1 cellular context compared by ENCODE assay signal in the genomic region with DNA sequence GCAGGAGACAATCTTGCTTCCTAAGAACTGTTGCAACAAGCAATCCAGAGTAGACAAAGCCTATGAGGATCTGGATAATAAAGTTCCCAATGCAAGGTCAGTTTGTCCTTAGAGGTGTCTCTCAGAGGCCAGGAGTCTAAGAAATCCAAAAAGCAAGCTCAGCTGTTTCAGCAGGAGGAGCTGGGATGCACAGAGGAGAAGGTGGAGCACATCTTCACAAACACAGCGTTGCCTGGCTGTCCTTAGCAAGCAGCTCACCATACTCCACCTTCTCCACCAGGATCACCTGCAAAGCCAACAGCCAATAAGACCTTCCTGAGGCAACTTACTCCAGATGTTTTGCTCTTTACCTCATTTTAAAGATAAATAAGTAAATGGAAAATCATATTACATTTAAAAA.
TF ChIP-seq lines count a peak whose summit lies in the region.

No MANE protein-coding gene starts in this region.

TF ChIP-seq in GM12878, 131 proteins besides CTCF, POLR2A, EP300 and RAD21:
- no peak for TF ChIP-seq NFIC (IDR thresholded peaks at IDR 0.05; ENCODE audit: low read depth, low read length)
- TF ChIP-seq, protein P1, sequence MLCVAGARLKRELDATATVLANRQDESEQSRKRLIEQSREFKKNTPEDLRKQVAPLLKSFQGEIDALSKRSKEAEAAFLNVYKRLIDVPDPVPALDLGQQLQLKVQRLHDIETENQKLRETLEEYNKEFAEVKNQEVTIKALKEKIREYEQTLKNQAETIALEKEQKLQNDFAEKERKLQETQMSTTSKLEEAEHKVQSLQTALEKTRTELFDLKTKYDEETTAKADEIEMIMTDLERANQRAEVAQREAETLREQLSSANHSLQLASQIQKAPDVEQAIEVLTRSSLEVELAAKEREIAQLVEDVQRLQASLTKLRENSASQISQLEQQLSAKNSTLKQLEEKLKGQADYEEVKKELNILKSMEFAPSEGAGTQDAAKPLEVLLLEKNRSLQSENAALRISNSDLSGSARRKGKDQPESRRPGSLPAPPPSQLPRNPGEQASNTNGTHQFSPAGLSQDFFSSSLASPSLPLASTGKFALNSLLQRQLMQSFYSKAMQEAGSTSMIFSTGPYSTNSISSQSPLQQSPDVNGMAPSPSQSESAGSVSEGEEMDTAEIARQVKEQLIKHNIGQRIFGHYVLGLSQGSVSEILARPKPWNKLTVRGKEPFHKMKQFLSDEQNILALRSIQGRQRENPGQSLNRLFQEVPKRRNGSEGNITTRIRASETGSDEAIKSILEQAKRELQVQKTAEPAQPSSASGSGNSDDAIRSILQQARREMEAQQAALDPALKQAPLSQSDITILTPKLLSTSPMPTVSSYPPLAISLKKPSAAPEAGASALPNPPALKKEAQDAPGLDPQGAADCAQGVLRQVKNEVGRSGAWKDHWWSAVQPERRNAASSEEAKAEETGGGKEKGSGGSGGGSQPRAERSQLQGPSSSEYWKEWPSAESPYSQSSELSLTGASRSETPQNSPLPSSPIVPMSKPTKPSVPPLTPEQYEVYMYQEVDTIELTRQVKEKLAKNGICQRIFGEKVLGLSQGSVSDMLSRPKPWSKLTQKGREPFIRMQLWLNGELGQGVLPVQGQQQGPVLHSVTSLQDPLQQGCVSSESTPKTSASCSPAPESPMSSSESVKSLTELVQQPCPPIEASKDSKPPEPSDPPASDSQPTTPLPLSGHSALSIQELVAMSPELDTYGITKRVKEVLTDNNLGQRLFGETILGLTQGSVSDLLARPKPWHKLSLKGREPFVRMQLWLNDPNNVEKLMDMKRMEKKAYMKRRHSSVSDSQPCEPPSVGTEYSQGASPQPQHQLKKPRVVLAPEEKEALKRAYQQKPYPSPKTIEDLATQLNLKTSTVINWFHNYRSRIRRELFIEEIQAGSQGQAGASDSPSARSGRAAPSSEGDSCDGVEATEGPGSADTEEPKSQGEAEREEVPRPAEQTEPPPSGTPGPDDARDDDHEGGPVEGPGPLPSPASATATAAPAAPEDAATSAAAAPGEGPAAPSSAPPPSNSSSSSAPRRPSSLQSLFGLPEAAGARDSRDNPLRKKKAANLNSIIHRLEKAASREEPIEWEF (IDR thresholded peaks at IDR 0.05; ENCODE audit: insufficient replicate concordance, low read depth, low read length) = no peak
- TF ChIP-seq RUNX3 (IDR thresholded peaks at IDR 0.05; ENCODE audit: low read length) = no peak
